ENCODE assay signal across 20 cellular contexts in the genomic region with DNA sequence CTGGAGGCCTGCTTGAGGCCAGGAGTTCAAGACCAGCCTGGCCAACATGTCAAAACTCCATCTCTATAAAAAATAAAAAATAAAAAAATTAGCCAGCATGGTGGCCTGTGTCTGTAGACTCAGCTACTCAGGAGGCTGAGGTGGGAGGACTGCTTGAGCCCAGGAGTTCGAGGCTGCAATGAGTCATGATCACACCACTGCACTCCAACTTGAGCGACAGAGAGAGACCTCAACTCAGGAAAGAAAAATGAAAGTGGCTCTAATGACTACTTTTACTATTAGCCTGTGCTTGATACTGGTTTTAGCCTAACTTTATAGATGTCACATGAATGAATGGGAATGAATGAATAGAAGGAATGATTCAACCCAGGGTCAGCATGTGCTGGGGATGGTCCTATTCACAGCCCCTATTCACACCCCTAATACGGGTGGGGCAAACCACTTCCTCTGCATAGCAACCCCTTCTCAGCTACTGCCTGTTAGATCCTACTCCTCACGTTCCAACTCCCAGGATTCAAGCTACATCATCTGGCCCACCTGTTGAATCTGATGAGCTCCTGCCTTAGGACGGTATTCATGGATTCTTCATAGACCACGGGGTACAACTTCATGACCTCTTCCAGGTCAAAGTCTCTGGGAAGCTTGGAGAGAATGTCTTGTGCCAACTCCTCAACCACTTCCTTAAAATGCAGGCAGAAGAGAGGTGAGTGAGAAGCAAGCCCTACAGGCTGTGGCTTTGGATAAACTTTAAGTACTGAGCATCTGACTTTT. TPM values are rescaled to one million over a fixed set of nuclear protein-coding genes. Genes with fewer than 3 reads are reported as not detected.
DNase-seq lines count a peak whose midpoint lies in the region; ATAC-seq and TF ChIP-seq lines count a peak whose summit lies in the region.
"Had no signal": no experiment of that assay in that cellular context is flagged by ENCODE, and none has a peak within 500 bp of the region (broad histone marks: within the 10 kb centered on the region; RNA-seq: fewer than 3 reads in every experiment).

No MANE protein-coding gene starts in this region.

- H3K79me2 ChIP-seq in Loucy (ENCODE audit: insufficient read depth, low read length), result no peaks in the 10 kb centered on the region

- intact Hi-C loops in left colon (cut with DNase I, micrococcal nuclease), result no loop called here
- intact Hi-C loops in CD4-positive, alpha-beta T cell (cut with DNase I, micrococcal nuclease), result no loop called here

- POLR2A ChIA-PET in CD4-positive, alpha-beta T cell (lab: Charles Lee), result no interaction called here

- peak overlapping the region; percentile 47 for H2AFZ ChIP-seq in Loucy (ENCODE audit: low read length)

- H3K4me2 ChIP-seq in Loucy (ENCODE audit: low read depth, low read length, poor library complexity, severe bottlenecking), result no peak overlapping the region

- no peaks in the 10 kb centered on the region for H3K9me3 ChIP-seq in Loucy (ENCODE audit: insufficient read depth, low read depth, low read length)
- H3K9me3 ChIP-seq in CD4-positive, alpha-beta T cell (ENCODE audit: control insufficient read depth, low read length), result no peaks in the 10 kb centered on the region
- H3K9me3 ChIP-seq: esophagus muscularis mucosa, prostate gland had no signal

- no peak overlapping the region for H3K4me3 Mint-ChIP-seq in CD4-positive, alpha-beta T cell
- H3K4me3 Mint-ChIP-seq: activated naive CD8-positive, alpha-beta T cell; CD8-positive, alpha-beta memory T cell; natural killer cell had no signal

- no peaks in the 10 kb centered on the region for H3K36me3 Mint-ChIP-seq in CD4-positive, alpha-beta T cell (ENCODE audit: low read depth)
- H3K36me3 Mint-ChIP-seq: activated naive CD8-positive, alpha-beta T cell; CD8-positive, alpha-beta memory T cell; natural killer cell had no signal

- H3K36me3 ChIP-seq in Loucy (ENCODE audit: insufficient read depth, low read length), result no peaks in the 10 kb centered on the region
- H3K36me3 ChIP-seq: esophagus muscularis mucosa, prostate gland had no signal

- H3K9ac ChIP-seq in Loucy (ENCODE audit: low read depth, low read length, poor library complexity, severe bottlenecking), result no peak overlapping the region

- CTCF ChIA-PET in CD4-positive, alpha-beta T cell (lab: Charles Lee), result no interaction called here

- no peaks in the 10 kb centered on the region for H3K27me3 Mint-ChIP-seq in CD4-positive, alpha-beta T cell
- H3K27me3 Mint-ChIP-seq: activated naive CD8-positive, alpha-beta T cell had no signal

- peaks cover 5% of the 10 kb centered on the region for H3K4me1 Mint-ChIP-seq in CD4-positive, alpha-beta T cell (ENCODE audit: low read depth)

- no peak overlapping the region for H3K27ac ChIP-seq in CD4-positive, alpha-beta T cell (ENCODE audit: low read depth, low read length)
- H3K27ac ChIP-seq: dorsolateral prefrontal cortex, esophagus muscularis mucosa, prostate gland had no signal

- H3F3A ChIP-seq in Loucy (ENCODE audit: low read depth), result no peaks in the 10 kb centered on the region

- no peaks in the 10 kb centered on the region for H3K9me3 Mint-ChIP-seq in CD4-positive, alpha-beta T cell
- H3K9me3 Mint-ChIP-seq: CD8-positive, alpha-beta memory T cell; natural killer cell had no signal

- H3K27me3 ChIP-seq in Loucy (ENCODE audit: insufficient read depth, low read length, poor library complexity, severe bottlenecking), result no peaks in the 10 kb centered on the region
- H3K27me3 ChIP-seq in CD4-positive, alpha-beta T cell (ENCODE audit: control insufficient read depth, insufficient read depth, low read length), result no peaks in the 10 kb centered on the region
- H3K27me3 ChIP-seq: dorsolateral prefrontal cortex, esophagus muscularis mucosa had no signal

- no peak for TF ChIP-seq CTCF in Loucy (conservative IDR thresholded peaks at IDR 0.05; ENCODE audit: low read length)
- TF ChIP-seq CTCF in CD4-positive, alpha-beta T cell (IDR thresholded peaks at IDR 0.05), result no peak

- H4K20me1 ChIP-seq in Loucy (ENCODE audit: insufficient read depth, low read length, poor library complexity, severe bottlenecking), result no peaks in the 10 kb centered on the region

- peaks cover 6% of the 10 kb centered on the region for H3K4me1 ChIP-seq in Loucy (ENCODE audit: insufficient read depth, low read length, poor library complexity, severe bottlenecking)
- H3K4me1 ChIP-seq: esophagus muscularis mucosa, prostate gland had no signal

- no peak overlapping the region for H3K27ac Mint-ChIP-seq in CD4-positive, alpha-beta T cell
- H3K27ac Mint-ChIP-seq: activated naive CD8-positive, alpha-beta T cell had no signal

- peak; percentile 39 for DNase-seq in activated CD4-positive, alpha-beta T cell treated with anti-CD3 and anti-CD28 coated beads for 48 hours
- DNase-seq in activated CD4-positive, alpha-beta T cell treated with anti-CD3 and anti-CD28 coated beads, Interleukin-2, amount 50 U/mL, for 1 hour, result no peak
- DNase-seq in UCSD-AML1 (lab: John Stamatoyannopoulos, UW; ENCODE audit: unreplicated experiment) (peak; percentile 52), left colon (no peak), HuH-7 (ENCODE audit: low spot score) (no peak), NCI-H1092 (lab: John Stamatoyannopoulos, UW) (no peak)
- DNase-seq in CD4-positive, alpha-beta T cell, result no peak
- DNase-seq: CD8-positive, alpha-beta memory T cell; DND-41; dorsolateral prefrontal cortex; IMR-90; natural killer cell; NCI-H146; NCI-H446; SHP77 treated with DMSO at 0.1 percent for 48 hours; T-helper 9 cell had no signal

- no peak overlapping the region for H3K4me3 ChIP-seq in Loucy (ENCODE audit: low read length, poor library complexity, severe bottlenecking)
- H3K4me3 ChIP-seq: dorsolateral prefrontal cortex, esophagus muscularis mucosa, prostate gland had no signal

- H3K9me2 ChIP-seq in Loucy (replicated peaks; ENCODE audit: low read depth, low read length), result no peaks in the 10 kb centered on the region

- peak; percentile 19 for ATAC-seq in left colon
- ATAC-seq in CD4-positive, alpha-beta T cell (ENCODE audit: poor library complexity), result no peak

RNA-seq across cellular contexts. Expression of a gene that starts 40.5 kb away (rescaled TPM):
- total RNA-seq in left colon, result 10 to 100 TPM; 11.7 to 20.1 TPM
- 10 to 100 TPM; 13.3 to 14.0 TPM for total RNA-seq in CD4-positive, alpha-beta T cell

RNA-seq across cellular contexts. Expression of a gene that starts 40.9 kb away (rescaled TPM):
- total RNA-seq in left colon, result 10 to 100 TPM; 12.4 to 14.0 TPM
- total RNA-seq in CD4-positive, alpha-beta T cell, result 1 to 10 TPM; 1.9 TPM

Comparison
In these comparisons a context has a peak if more than half of its experiments do, and no peak if none do; other contexts are left out.
1. DNase-seq: peak in activated CD4-positive, alpha-beta T cell treated with anti-CD3 and anti-CD28 coated beads for 48 hours (single experiment) and UCSD-AML1 (single experiment); none in activated CD4-positive, alpha-beta T cell treated with anti-CD3 and anti-CD28 coated beads, Interleukin-2, amount 50 U/mL, for 1 hour (single experiment), left colon (0 of 2), CD4-positive, alpha-beta T cell (0 of 10), HuH-7 (single experiment) and NCI-H1092 (single experiment).
2. RNA of a gene that starts 40.9 kb away (total RNA-seq): 12.4 to 14.0 TPM in left colon; 1.9 TPM in CD4-positive, alpha-beta T cell; every median in the first group is over 4 times any median in the second.